ENCODE assay signal across 17 cellular contexts in the genomic region with DNA sequence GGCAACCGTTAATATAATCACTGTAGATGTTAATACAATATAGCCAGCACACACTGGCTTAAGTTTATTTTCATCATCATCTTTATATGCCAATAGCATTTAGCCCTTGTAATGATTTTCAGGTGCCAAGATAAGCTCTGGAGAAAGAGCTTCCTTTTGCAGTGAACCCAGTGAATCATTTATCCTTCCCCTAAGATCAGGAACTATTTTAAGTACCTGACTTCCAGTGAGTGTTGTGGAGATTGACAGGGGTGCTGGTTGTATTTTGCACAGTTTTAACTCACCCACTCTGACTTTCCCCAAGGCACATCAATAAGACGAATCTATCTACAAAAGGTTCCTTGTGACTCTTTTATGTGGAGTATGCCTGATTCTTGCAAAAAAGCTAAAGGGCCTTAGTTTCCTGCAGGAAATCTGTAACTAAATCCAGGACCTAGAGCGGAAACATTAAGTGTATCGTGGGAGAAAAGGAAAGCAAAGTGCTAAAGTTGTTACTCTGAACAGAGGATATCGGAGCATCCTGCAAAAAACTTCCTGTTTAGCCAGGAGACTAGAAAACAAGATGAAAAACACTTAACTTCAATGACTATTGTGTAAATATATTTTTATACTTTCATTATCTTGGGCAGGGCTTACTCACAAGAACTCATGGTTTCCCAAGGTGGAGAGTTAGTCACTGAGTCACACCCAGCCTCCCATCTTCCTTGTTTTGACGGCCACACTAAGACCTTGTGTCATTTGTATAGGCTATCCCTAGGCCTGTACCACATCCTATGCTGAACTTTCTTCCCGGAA.
DNase-seq lines count a peak whose midpoint lies in the region; ATAC-seq and TF ChIP-seq lines count a peak whose summit lies in the region.
"Had no signal": no experiment of that assay in that cellular context is flagged by ENCODE, and none has a peak within 500 bp of the region (broad histone marks: within the 10 kb centered on the region; RNA-seq: fewer than 3 reads in every experiment).

No MANE protein-coding gene starts in this region.

- H3K4me1 ChIP-seq in upper lobe of right lung, result no peaks in the 10 kb centered on the region
- H3K4me1 ChIP-seq: transverse colon had no signal

- TF ChIP-seq CTCF in AG10803 (conservative IDR thresholded peaks at IDR 0.05; ENCODE audit: low read length) (no peak), brain microvascular endothelial cell (IDR thresholded peaks at IDR 0.05; ENCODE audit: low read depth, low read length, missing control alignments) (no peak), kidney epithelial cell (IDR thresholded peaks at IDR 0.05; ENCODE audit: insufficient read depth, low read length, poor library complexity, severe bottlenecking) (no peak), upper lobe of right lung (IDR thresholded peaks at IDR 0.05) (no peak)

- in situ Hi-C loops in brain microvascular endothelial cell (cut with HindIII; ENCODE audit: low pct_ligation_motif_present, low sequenced_read_pairs), result no loop called here

- no peak for ATAC-seq in upper lobe of right lung
- ATAC-seq: GM12878 had no signal

- intact Hi-C loops in upper lobe of right lung (cut with DNase I), result no loop called here

- H3K27me3 ChIP-seq in brain microvascular endothelial cell (replicated peaks) (no peaks in the 10 kb centered on the region), kidney epithelial cell (ENCODE audit: control insufficient read depth, insufficient read depth, low read length) (no peaks in the 10 kb centered on the region), upper lobe of right lung (no peaks in the 10 kb centered on the region)
- H3K27me3 ChIP-seq: transverse colon had no signal

- no peaks in the 10 kb centered on the region for H3K9me3 ChIP-seq in upper lobe of right lung
- H3K9me3 ChIP-seq: transverse colon had no signal

- no peak overlapping the region for H3K4me3 ChIP-seq in AG10803 (ENCODE audit: low read length)
- no peak overlapping the region for H3K4me3 ChIP-seq in brain microvascular endothelial cell (ENCODE audit: low read depth, low read length)
- no peak overlapping the region for H3K4me3 ChIP-seq in kidney epithelial cell (ENCODE audit: low read depth, low read length)
- H3K4me3 ChIP-seq in upper lobe of right lung, result no peak overlapping the region
- H3K4me3 ChIP-seq: GM12878, transverse colon had no signal

- DNase-seq in AG10803 (ENCODE audit: low read depth) (peak; percentile 63), HT1080 (ENCODE audit: low read depth) (peak; percentile 86), brain microvascular endothelial cell (peak; percentile 50), kidney epithelial cell (ENCODE audit: low read depth) (peak; percentile 39), AML-193 (lab: John Stamatoyannopoulos, UW) (no peak), cerebellum (ENCODE audit: low spot score) (no peak), upper lobe of right lung (no peak), hippocampal formation (lab: John Stamatoyannopoulos, UW) (no peak)
- DNase-seq: activated CD4-positive, alpha-beta T cell treated with anti-CD3 and anti-CD28 coated beads for 1 hour; activated naive CD8-positive, alpha-beta T cell treated with anti-CD3 and anti-CD28 coated beads, Interleukin-2, amount 10 ng/mL, durations not matched to agents 7 days and 5 days; DMS79; immature natural killer cell; NCI-H1417 treated with DMSO at 0.1 percent for 48 hours; NCI-H446; stimulated activated CD4-positive, alpha-beta T cell treated with anti-CD3 and anti-CD28 coated beads, Interleukin-2, amount 100 ng/mL, for 48 hours; transverse colon had no signal

- no peak overlapping the region for H3K27ac ChIP-seq in brain microvascular endothelial cell
- H3K27ac ChIP-seq in upper lobe of right lung, result no peak overlapping the region
- H3K27ac ChIP-seq: transverse colon had no signal

- no peaks in the 10 kb centered on the region for H3K36me3 ChIP-seq in brain microvascular endothelial cell (replicated peaks)
- no peaks in the 10 kb centered on the region for H3K36me3 ChIP-seq in kidney epithelial cell (ENCODE audit: control insufficient read depth, insufficient read depth, low read length)
- no peaks in the 10 kb centered on the region for H3K36me3 ChIP-seq in upper lobe of right lung
- H3K36me3 ChIP-seq: transverse colon had no signal

Comparison
In these comparisons a context has a peak if more than half of its experiments do, and no peak if none do; other contexts are left out.
1. DNase-seq: peak in AG10803 (single experiment), HT1080 (single experiment), brain microvascular endothelial cell (single experiment) and kidney epithelial cell (single experiment); none in AML-193 (0 of 2), cerebellum (single experiment), upper lobe of right lung (single experiment) and hippocampal formation (0 of 2).